20 cellular contexts compared by ENCODE assay signal in the genomic region with DNA sequence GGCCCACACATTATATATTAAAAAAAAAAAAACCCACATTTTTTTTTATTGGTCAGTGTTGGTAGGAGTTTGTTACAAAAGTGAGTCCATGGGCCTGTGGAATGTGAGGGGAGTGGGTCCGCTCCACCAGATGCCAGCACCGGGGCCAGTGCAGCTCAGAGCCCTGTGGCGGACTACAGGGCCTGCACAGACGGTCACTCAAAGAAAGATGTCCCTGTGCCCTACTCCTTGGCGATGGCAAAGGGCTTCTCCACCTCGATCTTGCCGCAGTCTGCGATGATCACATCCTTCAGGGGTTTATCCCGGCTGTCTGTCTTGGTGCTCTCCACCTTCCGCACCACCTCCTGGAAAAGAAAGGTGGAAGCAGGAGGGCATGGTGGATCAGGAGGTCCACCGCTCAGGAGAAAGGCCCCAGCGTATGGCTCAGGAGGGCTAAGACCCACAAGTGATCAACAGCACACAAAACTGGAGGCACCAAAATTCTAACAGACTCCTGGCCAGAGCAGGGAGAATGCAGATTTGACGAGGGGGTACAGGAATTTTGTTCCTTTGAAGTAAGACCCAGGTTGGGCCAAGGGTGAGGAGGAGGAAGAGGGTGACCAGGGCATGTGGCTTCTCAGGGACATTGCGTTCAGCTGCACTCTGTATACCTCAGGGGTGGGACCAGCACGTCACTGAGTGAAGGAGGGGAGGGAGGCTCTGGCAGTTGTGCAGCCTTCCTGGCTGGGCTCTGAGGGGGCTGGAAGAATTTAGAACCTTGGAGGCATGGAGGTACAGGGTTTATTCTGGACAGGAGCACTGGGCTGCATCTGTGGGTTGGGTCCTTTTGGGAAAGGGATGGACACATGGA. TPM values are rescaled to one million over a fixed set of nuclear protein-coding genes. Genes with fewer than 3 reads are reported as not detected.
A peak's percentile ranks its signal among the peaks of the same experiment; 100 is the strongest.
DNase-seq lines count a peak whose midpoint lies in the region; ATAC-seq, FAIRE-seq and TF ChIP-seq lines count a peak whose summit lies in the region.
"Had no signal": no experiment of that assay in that cellular context is flagged by ENCODE, and none has a peak within 500 bp of the region (broad histone marks: within the 10 kb centered on the region; RNA-seq: fewer than 3 reads in every experiment).

No MANE protein-coding gene starts in this region.

- FAIRE-seq in A549 (lab: Jason Lieb, UNC) (no peak), HTR-8/SVneo (lab: Jason Lieb, UNC) (no peak)
- FAIRE-seq: TTC549, urothelium cell line had no signal

- peaks cover 18% of the 10 kb centered on the region for H3K79me2 ChIP-seq in PC-3 (ENCODE audit: low read length)

- H2AFZ ChIP-seq in PC-3 (ENCODE audit: low read length): no peak overlapping the region

- 0 out of 2 replicates have a peak, but pooled peaks cover 16% of the 10 kb centered on the region for H4K20me1 ChIP-seq in PC-3 (ENCODE audit: low read length)

- H3K27ac ChIP-seq in A549 (no peak overlapping the region), PC-3 (ENCODE audit: low read length) (no peak overlapping the region), right cardiac atrium (ENCODE audit: low read length) (peak overlapping the region; percentile 12)
- H3K27ac ChIP-seq: ovary had no signal

- TSS peak; percentile 23 for BruUV-seq in PC-3 (replicated peaks; lab: Mats Ljungman, UMichigan)

- no peak overlapping the region for H3K4me3 Mint-ChIP-seq in CD14-positive monocyte
- H3K4me3 Mint-ChIP-seq: brain, immature natural killer cell had no signal

- intact Hi-C loops in CD14-positive monocyte (cut with micrococcal nuclease): no loop called here
- intact Hi-C loops in PC-3 (cut with micrococcal nuclease): no loop called here
- intact Hi-C loops in right cardiac atrium (cut with DNase I): no loop called here

- no peaks in the 10 kb centered on the region for H3K9me3 ChIP-seq in A549
- no peaks in the 10 kb centered on the region for H3K9me3 ChIP-seq in PC-3 (ENCODE audit: low read length)
- no peaks in the 10 kb centered on the region for H3K9me3 ChIP-seq in right cardiac atrium (ENCODE audit: control insufficient read depth, low read length)
- H3K9me3 ChIP-seq: ovary had no signal

- H3K27me3 Mint-ChIP-seq in CD14-positive monocyte (ENCODE audit: low read depth in 3 of 3): peaks cover 17 to 25% (median 19%) of the 10 kb centered on the region in 3 donors

- ATAC-seq in A549 (no peak), PC-3 (no peak), right cardiac atrium (no peak), GM21825 (IDR thresholded peaks at IDR 0.05; ENCODE audit: unreplicated experiment) (no peak), GM19467 (IDR thresholded peaks at IDR 0.05; ENCODE audit: unreplicated experiment) (no peak)
- ATAC-seq: activated naive CD4-positive, alpha-beta T cell treated with anti-CD3 and anti-CD28 coated beads, Interleukin-2, amount 50 U/mL, for 72 hours; SK-N-SH treated with all-trans-retinoic acid at 6 μM for 48 hours had no signal

- CTCF ChIA-PET in A549 (lab: Yijun Ruan, JAX) (interaction anchor here (0.7 to 5.2 kb wide), 8 partner anchors 8 to 546 kb away, joined by 3 to 69 read pairs (median 4); partner anchors contain the start of gene PPIB), PC-3 (lab: Charles Lee) (no interaction called here)

- peak overlapping the region in 3 of 7 donors; percentile 6 to 46 (median 25) for H3K27ac Mint-ChIP-seq in CD14-positive monocyte

- POLR2A ChIA-PET in A549 (lab: Yijun Ruan, JAX): no interaction called here
- POLR2A ChIA-PET in PC-3 (lab: Charles Lee; ENCODE audit: unreplicated experiment): no interaction called here

- H3K4me1 Mint-ChIP-seq in CD14-positive monocyte: peaks cover 30% of the 10 kb centered on the region

- H3K4me2 ChIP-seq in A549 (no peak overlapping the region), PC-3 (ENCODE audit: low read length) (no peak overlapping the region)

- H3K9ac ChIP-seq in PC-3 (ENCODE audit: low read length): no peak overlapping the region

- H3K9me3 Mint-ChIP-seq in CD14-positive monocyte: peaks cover 0 to 7% (median 2%) of the 10 kb centered on the region in 7 donors
- H3K9me3 Mint-ChIP-seq: activated naive CD4-positive, alpha-beta T cell treated with anti-CD3 and anti-CD28 coated beads, Interleukin-2, amount 50 U/mL, for 72 hours; brain; immature natural killer cell had no signal

- DNase-seq in A549 (ENCODE audit: low read depth in 1 of 2, low spot score in 1 of 2): no peak
- DNase-seq in CD14-positive monocyte (ENCODE audit: low spot score): peak; percentile 10
- DNase-seq in PC-3: no peak
- DNase-seq in right cardiac atrium: peak in 1 of 3 donors; percentile 36
- no peak for DNase-seq in HTR-8/SVneo (ENCODE audit: insufficient read length, low spot score)
- DNase-seq: activated T-cell treated with anti-CD3 and anti-CD28 coated beads for 4 hours; DMS 273 treated with DMSO at 0.1 percent for 48 hours; glutamatergic neuron; immature natural killer cell; NCI-H1436 treated with DMSO at 0.1 percent for 48 hours; stimulated activated CD4-positive, alpha-beta T cell treated with anti-CD3 and anti-CD28 coated beads, Interleukin-2, amount 100 ng/mL, for 24 hours had no signal

- no peaks in the 10 kb centered on the region for H3F3A ChIP-seq in PC-3 (ENCODE audit: low read length, unreplicated experiment)

- TF ChIP-seq POLR2A in A549 (IDR thresholded peaks at IDR 0.05; ENCODE audit: low read length): no peak

- no peak for TF ChIP-seq EP300 in A549 (IDR thresholded peaks at IDR 0.05)

- no peaks in the 10 kb centered on the region for H3K9me2 ChIP-seq in PC-3 (replicated peaks; ENCODE audit: low read length)

- H3K4me3 ChIP-seq in A549 (no peak overlapping the region), PC-3 (ENCODE audit: low read length) (no peak overlapping the region), right cardiac atrium (ENCODE audit: low read length) (no peak overlapping the region)
- H3K4me3 ChIP-seq: lung, ovary had no signal

- WGBS in A549 (ENCODE audit: missing lambda C conversion rate): 95% methylated on average over 15 of the region's 15 CpGs
- 87% methylated on average over 15 of the region's 15 CpGs for WGBS in right cardiac atrium

- H3K4me1 ChIP-seq in A549: peaks cover 20% of the 10 kb centered on the region; the same call in 2 of the 3 replicates
- no peaks in the 10 kb centered on the region; the same call in 1 of the 2 replicates for H3K4me1 ChIP-seq in PC-3 (ENCODE audit: insufficient read depth, low read length)
- peaks cover 10% of the 10 kb centered on the region for H3K4me1 ChIP-seq in right cardiac atrium (ENCODE audit: control insufficient read depth, insufficient read depth, low read length)

- no peak for TF ChIP-seq RAD21 in A549 (conservative IDR thresholded peaks at IDR 0.05 in 1 of 2, IDR thresholded peaks at IDR 0.05 in 1 of 2)

- H3K27me3 ChIP-seq in PC-3 (ENCODE audit: low read length) (peaks cover 10% of the 10 kb centered on the region), right cardiac atrium (ENCODE audit: control insufficient read depth, insufficient read depth) (no peaks in the 10 kb centered on the region)
- H3K27me3 ChIP-seq: ovary had no signal

- H3K36me3 ChIP-seq in PC-3 (ENCODE audit: low read depth, low read length): peaks cover 31% of the 10 kb centered on the region
- H3K36me3 ChIP-seq: ovary had no signal

- peaks cover 55 to 67% of the 10 kb centered on the region in 2 donors for H3K36me3 Mint-ChIP-seq in CD14-positive monocyte

- TF ChIP-seq CTCF in A549 (IDR thresholded peaks at IDR 0.05): no peak
- TF ChIP-seq CTCF in CD14-positive monocyte (IDR thresholded peaks at IDR 0.05): no peak
- TF ChIP-seq CTCF in PC-3 (conservative IDR thresholded peaks at IDR 0.05; ENCODE audit: low read depth, low read length): no peak

TF ChIP-seq in A549, 52 proteins besides CTCF, POLR2A, EP300 and RAD21:
- TF ChIP-seq FOSL2 (IDR thresholded peaks at IDR 0.05) (no peak), FOSL2 (CRISPR knock-in tag; IDR thresholded peaks at IDR 0.05) (no peak), POLR2AphosphoS2 (conservative IDR thresholded peaks at IDR 0.05; ENCODE audit: low read length) (0 out of 2 replicates have a peak, but pooled peaks have one; percentile 63)
TF ChIP-seq in A549: peak in this region for 1.

RNA-seq across cellular contexts. Expression of gene SNX22, which starts 4.5 kb away (rescaled TPM):
- polyA plus RNA-seq in A549 (2011; rRNA removed) (0.22 and 0.41 TPM in 2 replicates), A549 (2017; fragmentation: RNase III; extraction: RNeasy Plus Mini Kit Qiagen cat#74134 plus additional on column Dnase treatment) (0.73 to 1.1 TPM (median 0.91 TPM) in 3 replicates), CD14-positive monocyte (1 to 10 TPM in 1 of 2 donors, under 1 TPM in 1; 0.80 to 1.2 TPM), right cardiac atrium (74.0 TPM)
- polyA plus RNA-seq in A549 (2012; cell fraction: cytosol; rRNA removed): 0.79 and 1.00 TPM in 2 replicates
- polyA plus RNA-seq in A549 (2012; cell fraction: nucleus; rRNA removed): 2.9 and 3.5 TPM in 2 replicates
- polyA minus RNA-seq in A549 (2011; rRNA and poly(A)+ RNA removed): 0.88 and 1.2 TPM in 2 replicates
- total RNA-seq in PC-3 (2014; rRNA removed) (0.77 TPM in 1 of 2 replicates, not detected in the other), right cardiac atrium (100 to 1,000 TPM in 1 of 4 donors, 10 to 100 TPM in 3; 56.2 to 114 (median 62.6) TPM)

RNA-seq across cellular contexts. Expression of gene PPIB, which starts 6.8 kb away (rescaled TPM):
- polyA plus RNA-seq in A549 (2011; rRNA removed) (594 and 676 TPM in 2 replicates), A549 (2017; fragmentation: RNase III; extraction: RNeasy Plus Mini Kit Qiagen cat#74134 plus additional on column Dnase treatment) (745 to 807 TPM (median 792 TPM) in 3 replicates), CD14-positive monocyte (100 to 1,000 TPM; 520 to 532 TPM), right cardiac atrium (209 TPM)
- 659 and 774 TPM in 2 replicates for polyA plus RNA-seq in A549 (2012; cell fraction: cytosol; rRNA removed)
- 436 and 458 TPM in 2 replicates for polyA plus RNA-seq in A549 (2012; cell fraction: nucleus; rRNA removed)
- 271 and 314 TPM in 2 replicates for polyA minus RNA-seq in A549 (2011; rRNA and poly(A)+ RNA removed)
- total RNA-seq in PC-3 (2014; rRNA removed) (410 and 450 TPM in 2 replicates), right cardiac atrium (100 to 1,000 TPM; 131 to 263 (median 186) TPM)

Comparison
In these comparisons a context has a peak if more than half of its experiments do, and no peak if none do; other contexts are left out.
1. RNA of gene SNX22, which starts 4.5 kb away (polyA plus RNA-seq): 74.0 TPM in right cardiac atrium (single experiment); 0.80 to 1.2 TPM in CD14-positive monocyte and 0.22 to 3.5 TPM in A549; every median in the first group is over 10 times any median in the second.